In genomic region chr6:40476673-40477072, GRCh38 we compare ENCODE assay signal across 20 cellular contexts.
"Had no signal": no experiment of that assay in that cellular context is flagged by ENCODE, and none has a peak within 500 bp of the region (broad histone marks: within the 10 kb centered on the region; RNA-seq: fewer than 3 reads in every experiment).

No MANE protein-coding gene starts in this region.

- FAIRE-seq: colon, keratinocyte, TTC549 had no signal

- H3K4me1 ChIP-seq: transverse colon, uterus had no signal

- DNase-seq: activated CD4-positive, alpha-beta T cell treated with anti-CD3 and anti-CD28 coated beads, Interleukin-2, amount 50 U/mL, for 4 hours; caudate nucleus; dorsolateral prefrontal cortex; endodermal cell; foreskin fibroblast; mammary epithelial cell; stimulated activated CD4-positive, alpha-beta T cell treated with anti-CD3 and anti-CD28 coated beads, Interleukin-2, amount 100 ng/mL, for 24 hours; transverse colon; uterus had no signal

- H3K4me3 ChIP-seq: transverse colon, uterus had no signal

- H3K27me3 ChIP-seq: dorsolateral prefrontal cortex, transverse colon, uterus had no signal

- H3K27ac ChIP-seq: epithelial cell of prostate, neutrophil, parathyroid adenoma, transverse colon, uterus had no signal

- H3K27me3 Mint-ChIP-seq: stimulated activated naive CD8-positive, alpha-beta T cell treated with anti-CD3 and anti-CD28 coated beads, Interleukin-15, Interleukin-2, amounts not matched to agents 100 ng/mL and 50 ng/mL, for 24 hours had no signal

- H3K27ac Mint-ChIP-seq: activated naive CD8-positive, alpha-beta T cell; activated T-helper 1 cell treated with anti-CD3 and anti-CD28 coated beads, Interleukin-12 subunit alpha, Interleukin-12 subunit beta, Interleukin-2, Interleukin-4 antibody, amounts not matched to agents 30 ng/mL and 10 ng/mL and 1 ng/mL, durations not matched to agents 14 hours and 24 hours and 36 hours; endodermal cell; stimulated activated naive CD8-positive, alpha-beta T cell treated with anti-CD3 and anti-CD28 coated beads, Interleukin-15, Interleukin-2, amounts not matched to agents 100 ng/mL and 50 ng/mL, for 24 hours; T-helper 2 cell treated with Interferon-gamma antibody and Interleukin-4, amounts not matched to agents 5 μg/mL and 100 μg/mL, for 36 hours had no signal

- H3K9me3 ChIP-seq: neutrophil, transverse colon, uterus had no signal

- H3K36me3 ChIP-seq: neutrophil, transverse colon, uterus had no signal

- H3K36me3 Mint-ChIP-seq: activated naive CD8-positive, alpha-beta T cell had no signal

- H3K9me3 Mint-ChIP-seq: activated T-helper 1 cell treated with anti-CD3 and anti-CD28 coated beads, Interleukin-12 subunit alpha, Interleukin-12 subunit beta, Interleukin-2, Interleukin-4 antibody, amounts not matched to agents 30 ng/mL and 10 ng/mL and 1 ng/mL, durations not matched to agents 14 hours and 24 hours and 36 hours; endodermal cell; stimulated activated naive CD8-positive, alpha-beta T cell treated with anti-CD3 and anti-CD28 coated beads, Interleukin-15, Interleukin-2, amounts not matched to agents 100 ng/mL and 50 ng/mL, for 24 hours; T-helper 2 cell treated with Interferon-gamma antibody and Interleukin-4, amounts not matched to agents 5 μg/mL and 100 μg/mL, for 36 hours had no signal

- H3K4me3 Mint-ChIP-seq: activated naive CD8-positive, alpha-beta T cell; activated T-helper 1 cell treated with anti-CD3 and anti-CD28 coated beads, Interleukin-12 subunit alpha, Interleukin-12 subunit beta, Interleukin-2, Interleukin-4 antibody, amounts not matched to agents 30 ng/mL and 10 ng/mL and 1 ng/mL, durations not matched to agents 14 hours and 24 hours and 36 hours; endodermal cell; stimulated activated naive CD8-positive, alpha-beta T cell treated with anti-CD3 and anti-CD28 coated beads, Interleukin-15, Interleukin-2, amounts not matched to agents 100 ng/mL and 50 ng/mL, for 24 hours; T-helper 2 cell treated with Interferon-gamma antibody and Interleukin-4, amounts not matched to agents 5 μg/mL and 100 μg/mL, for 36 hours had no signal

- ATAC-seq: left lobe of liver had no signal
